Comparison of ENCODE assay signal across 23 cellular contexts in genomic region chrX:96417695-96418094, GRCh38.
"Had no signal": no experiment of that assay in that cellular context is flagged by ENCODE, and none has a peak within 500 bp of the region (broad histone marks: within the 10 kb centered on the region; RNA-seq: fewer than 3 reads in every experiment).

No MANE protein-coding gene starts in this region.

- ATAC-seq: effector memory CD8-positive, alpha-beta T cell; esophagus mucosa; gastrocnemius medialis; heart right ventricle; left cardiac atrium; left lung; left ventricle myocardium superior; lower lobe of right lung; mucosa of descending colon; naive thymus-derived CD4-positive, alpha-beta T cell had no signal

- H3K4me3 ChIP-seq: colonic mucosa, esophagus squamous epithelium, gastrocnemius medialis, heart right ventricle, left lung, lower lobe of right lung, mucosa of descending colon had no signal

- DNase-seq: colonic mucosa; cortex of kidney; effector CD8-positive, alpha-beta T cell; effector memory CD8-positive, alpha-beta T cell; endodermal cell; erythroblast; esophagus squamous epithelium; foreskin fibroblast; foreskin melanocyte; gastrocnemius medialis; glutamatergic neuron; head of caudate nucleus; heart right ventricle; hippocampal formation; left cardiac atrium; left lung; left ventricle myocardium superior; lower lobe of right lung; mesenchymal stem cell; mucosa of descending colon; naive thymus-derived CD4-positive, alpha-beta T cell had no signal

- H3K36me3 ChIP-seq: colonic mucosa, esophagus squamous epithelium, gastrocnemius medialis, heart right ventricle, left lung, lower lobe of right lung had no signal

- H3K4me1 ChIP-seq: colonic mucosa, esophagus squamous epithelium, gastrocnemius medialis, heart right ventricle, left lung, lower lobe of right lung had no signal

- H3K27me3 ChIP-seq: colonic mucosa, esophagus squamous epithelium, gastrocnemius medialis had no signal

- H3K27ac ChIP-seq: colonic mucosa, epithelial cell of prostate, esophagus squamous epithelium, gastrocnemius medialis, heart right ventricle, left lung, lower lobe of right lung had no signal

- H3K9me3 ChIP-seq: colonic mucosa, esophagus squamous epithelium, gastrocnemius medialis, heart right ventricle, left lung, lower lobe of right lung, mucosa of descending colon had no signal
